ENCODE assay signal across 1 cellular context in the genomic region with DNA sequence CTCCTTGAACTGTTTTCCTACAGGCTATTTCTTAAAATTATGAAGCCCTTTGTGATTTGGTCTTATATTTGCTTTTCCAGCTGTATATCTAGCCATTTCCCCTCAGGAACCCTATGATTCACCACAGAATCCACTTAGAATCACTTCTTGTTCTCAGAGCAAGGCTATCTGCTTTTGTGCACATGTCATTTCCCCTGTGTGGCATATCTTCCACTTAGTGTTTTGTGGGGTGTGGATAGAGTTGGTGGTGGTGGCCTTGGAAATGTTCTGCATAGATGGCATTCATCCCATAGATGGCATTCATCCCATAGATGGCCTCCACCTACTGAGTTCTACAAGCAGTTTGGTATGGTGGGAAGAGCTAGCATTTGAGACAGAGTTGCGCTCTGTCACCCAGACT.
TF ChIP-seq lines count a peak whose summit lies in the region.

No MANE protein-coding gene starts in this region.

TF ChIP-seq in HepG2, 621 proteins besides CTCF, POLR2A, EP300 and RAD21 (continued from another document):
- no peak for TF ChIP-seq SP1 (IDR thresholded peaks at IDR 0.05)
- no peak for TF ChIP-seq SP1 (CRISPR knock-in tag; IDR thresholded peaks at IDR 0.05)
- TF ChIP-seq, protein P1, sequence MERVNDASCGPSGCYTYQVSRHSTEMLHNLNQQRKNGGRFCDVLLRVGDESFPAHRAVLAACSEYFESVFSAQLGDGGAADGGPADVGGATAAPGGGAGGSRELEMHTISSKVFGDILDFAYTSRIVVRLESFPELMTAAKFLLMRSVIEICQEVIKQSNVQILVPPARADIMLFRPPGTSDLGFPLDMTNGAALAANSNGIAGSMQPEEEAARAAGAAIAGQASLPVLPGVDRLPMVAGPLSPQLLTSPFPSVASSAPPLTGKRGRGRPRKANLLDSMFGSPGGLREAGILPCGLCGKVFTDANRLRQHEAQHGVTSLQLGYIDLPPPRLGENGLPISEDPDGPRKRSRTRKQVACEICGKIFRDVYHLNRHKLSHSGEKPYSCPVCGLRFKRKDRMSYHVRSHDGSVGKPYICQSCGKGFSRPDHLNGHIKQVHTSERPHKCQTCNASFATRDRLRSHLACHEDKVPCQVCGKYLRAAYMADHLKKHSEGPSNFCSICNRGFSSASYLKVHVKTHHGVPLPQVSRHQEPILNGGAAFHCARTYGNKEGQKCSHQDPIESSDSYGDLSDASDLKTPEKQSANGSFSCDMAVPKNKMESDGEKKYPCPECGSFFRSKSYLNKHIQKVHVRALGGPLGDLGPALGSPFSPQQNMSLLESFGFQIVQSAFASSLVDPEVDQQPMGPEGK (CRISPR knock-in tag; IDR thresholded peaks at IDR 0.05), result no peak
- no peak for TF ChIP-seq ZNF883 (CRISPR knock-in tag; IDR thresholded peaks at IDR 0.05; ENCODE audit: not compliant biosample characterization)
- TF ChIP-seq TAF1 (CRISPR knock-in tag; IDR thresholded peaks at IDR 0.05), result no peak
- no peak for TF ChIP-seq SIX4 (CRISPR knock-in tag; IDR thresholded peaks at IDR 0.05)
- no peak for TF ChIP-seq HDAC1 (CRISPR knock-in tag; IDR thresholded peaks at IDR 0.05)
- TF ChIP-seq IKZF4 (CRISPR knock-in tag; IDR thresholded peaks at IDR 0.05; ENCODE audit: borderline replicate concordance, low read depth, not compliant biosample characterization), result no peak
- TF ChIP-seq HNRNPK (IDR thresholded peaks at IDR 0.05; ENCODE audit: low read depth, low read length, poor library complexity, severe bottlenecking), result no peak
- TF ChIP-seq SYNCRIP (IDR thresholded peaks at IDR 0.05; ENCODE audit: insufficient read depth, low read depth, low read length), result no peak
- no peak for TF ChIP-seq SOX13 (IDR thresholded peaks at IDR 0.05)
- no peak for TF ChIP-seq SOX13 (CRISPR knock-in tag; conservative IDR thresholded peaks at IDR 0.05 in 1 of 2, IDR thresholded peaks at IDR 0.05 in 1 of 2)
